In genomic region chr1:222171005-222171404, GRCh38 we compare ENCODE assay signal across 8 cellular contexts.
DNase-seq lines count a peak whose midpoint lies in the region; ATAC-seq and TF ChIP-seq lines count a peak whose summit lies in the region.

No MANE protein-coding gene starts in this region.

- peaks cover 7 to 19% of the 10 kb centered on the region in 2 donors for H3K27me3 Mint-ChIP-seq in effector memory CD8-positive, alpha-beta T cell
- H3K27me3 Mint-ChIP-seq in CD8-positive, alpha-beta T cell (ENCODE audit: low read depth) = peaks cover 5% of the 10 kb centered on the region
- no peaks in the 10 kb centered on the region for H3K27me3 Mint-ChIP-seq in activated T-helper 2 cell treated with anti-CD3 and anti-CD28 coated beads, Interferon-gamma antibody, Interleukin-2, Interleukin-4, amounts not matched to agents 10 μg/mL and 5 μg/mL and 100 μg/mL, durations not matched to agents 14 hours and 24 hours and 36 hours (ENCODE audit: low read depth)

- TF ChIP-seq RAD21 in neural cell (conservative IDR thresholded peaks at IDR 0.05) = peak; percentile 79

- H3K9me3 ChIP-seq in BE2C = no peaks in the 10 kb centered on the region
- H3K9me3 ChIP-seq in OCI-LY3 (ENCODE audit: insufficient read depth, low read length) = peaks cover 12% of the 10 kb centered on the region; the same call in 1 of the 2 replicates
- no peaks in the 10 kb centered on the region for H3K9me3 ChIP-seq in neural cell (ENCODE audit: low read length)
- no peaks in the 10 kb centered on the region for H3K9me3 ChIP-seq in CD8-positive, alpha-beta T cell (ENCODE audit: low read length)

- no peak overlapping the region for H3K9ac ChIP-seq in OCI-LY3 (ENCODE audit: low read length)
- no peak overlapping the region for H3K9ac ChIP-seq in neural cell (ENCODE audit: low read length)

- H4K20me1 ChIP-seq in OCI-LY3 (ENCODE audit: insufficient read depth, low read length) (no peaks in the 10 kb centered on the region), neural cell (ENCODE audit: insufficient read depth) (no peaks in the 10 kb centered on the region)

- H3K4me3 ChIP-seq in BE2C (ENCODE audit: low read depth, low read length) (no peak overlapping the region), OCI-LY3 (ENCODE audit: low read length) (no peak overlapping the region), neural cell (ENCODE audit: low read length) (no peak overlapping the region)
- no peak overlapping the region for H3K4me3 ChIP-seq in CD8-positive, alpha-beta T cell (ENCODE audit: low read depth, low read length)

- CTCF ChIA-PET in CD8-positive, alpha-beta T cell (lab: Charles Lee) = interaction anchor here (1.4 kb wide), 1 partner anchor 9 kb away, joined by 3 read pairs; no protein-coding TSS in a partner anchor

- no peak overlapping the region for H2AFZ ChIP-seq in OCI-LY3 (ENCODE audit: low read depth, low read length)
- no peak overlapping the region for H2AFZ ChIP-seq in neural cell (ENCODE audit: low read depth, low read length)

- intact Hi-C loops in CD8-positive, alpha-beta T cell (cut with DNase I, micrococcal nuclease) = loop anchor here in 1 of 2 experiments (5.0 kb wide), 1 partner anchor 694 kb away; no protein-coding TSS in a partner anchor
- intact Hi-C loops in activated T-helper 2 cell treated with anti-CD3 and anti-CD28 coated beads, Interferon-gamma antibody, Interleukin-2, Interleukin-4, amounts not matched to agents 10 μg/mL and 5 μg/mL and 100 μg/mL, durations not matched to agents 14 hours and 24 hours and 36 hours (cut with micrococcal nuclease) = no loop called here

- DNase-seq in BE2C = peak; percentile 37
- no peak for DNase-seq in effector memory CD8-positive, alpha-beta T cell
- DNase-seq in CD8-positive, alpha-beta T cell = no peak
- DNase-seq in activated T-helper 2 cell treated with anti-CD3 and anti-CD28 coated beads, Interferon-gamma antibody, Interleukin-2, Interleukin-4, amounts not matched to agents 10 μg/mL and 5 μg/mL and 100 μg/mL, durations not matched to agents 14 hours and 24 hours and 36 hours (ENCODE audit: low spot score) = no peak

- H3K4me2 ChIP-seq in OCI-LY3 (ENCODE audit: low read length) = no peak overlapping the region
- H3K4me2 ChIP-seq in neural cell (ENCODE audit: low read length) = no peak overlapping the region

- ATAC-seq in GM18873 (IDR thresholded peaks at IDR 0.05; ENCODE audit: low FRiP score, unreplicated experiment) = peak; percentile 75
- peak; percentile 82 for ATAC-seq in HG03354 (IDR thresholded peaks at IDR 0.05; ENCODE audit: poor library complexity, severe bottlenecking, unreplicated experiment)
- ATAC-seq in effector memory CD8-positive, alpha-beta T cell (replicated peaks) = peak; percentile 40
- no peak for ATAC-seq in CD8-positive, alpha-beta T cell

- no peak overlapping the region for H3K27ac ChIP-seq in OCI-LY3 (ENCODE audit: low read length)
- H3K27ac ChIP-seq in neural cell (ENCODE audit: low read length) = no peak overlapping the region
- H3K27ac ChIP-seq in CD8-positive, alpha-beta T cell (ENCODE audit: low read depth, low read length) = no peak overlapping the region

- TF ChIP-seq CTCF in BE2C (IDR thresholded peaks at IDR 0.05; ENCODE audit: low read depth, low read length) (peak; percentile 81), OCI-LY3 (IDR thresholded peaks at IDR 0.05; ENCODE audit: low read depth, low read length) (peak; percentile 88), neural cell (IDR thresholded peaks at IDR 0.05; ENCODE audit: poor library complexity, severe bottlenecking) (peak; percentile 73)
- TF ChIP-seq CTCF in CD8-positive, alpha-beta T cell (IDR thresholded peaks at IDR 0.05) = no peak

- TF ChIP-seq EP300 in neural cell (conservative IDR thresholded peaks at IDR 0.05; ENCODE audit: poor library complexity, severe bottlenecking) = no peak

- H3K79me2 ChIP-seq in OCI-LY3 (ENCODE audit: low read length) (no peaks in the 10 kb centered on the region), neural cell (replicated peaks; ENCODE audit: insufficient read depth, low read length) (no peaks in the 10 kb centered on the region)

- H3K36me3 ChIP-seq in BE2C = no peaks in the 10 kb centered on the region
- no peaks in the 10 kb centered on the region for H3K36me3 ChIP-seq in OCI-LY3 (replicated peaks; ENCODE audit: low read depth, low read length)
- no peaks in the 10 kb centered on the region for H3K36me3 ChIP-seq in neural cell (ENCODE audit: insufficient read depth, low read length)
- H3K36me3 ChIP-seq in CD8-positive, alpha-beta T cell (ENCODE audit: insufficient read depth, low read length) = no peaks in the 10 kb centered on the region

- H3K4me3 Mint-ChIP-seq in effector memory CD8-positive, alpha-beta T cell = no peak overlapping the region
- H3K4me3 Mint-ChIP-seq in CD8-positive, alpha-beta T cell = no peak overlapping the region
- no peak overlapping the region for H3K4me3 Mint-ChIP-seq in activated T-helper 2 cell treated with anti-CD3 and anti-CD28 coated beads, Interferon-gamma antibody, Interleukin-2, Interleukin-4, amounts not matched to agents 10 μg/mL and 5 μg/mL and 100 μg/mL, durations not matched to agents 14 hours and 24 hours and 36 hours (ENCODE audit: low read depth)

- peaks cover 0 to 5% of the 10 kb centered on the region in 2 donors for H3K9me3 Mint-ChIP-seq in effector memory CD8-positive, alpha-beta T cell
- peaks cover 12% of the 10 kb centered on the region for H3K9me3 Mint-ChIP-seq in CD8-positive, alpha-beta T cell
- H3K9me3 Mint-ChIP-seq in activated T-helper 2 cell treated with anti-CD3 and anti-CD28 coated beads, Interferon-gamma antibody, Interleukin-2, Interleukin-4, amounts not matched to agents 10 μg/mL and 5 μg/mL and 100 μg/mL, durations not matched to agents 14 hours and 24 hours and 36 hours = peaks cover 3% of the 10 kb centered on the region

- H3K4me1 ChIP-seq in BE2C (peaks cover 3% of the 10 kb centered on the region; the same call in 1 of the 2 replicates), OCI-LY3 (ENCODE audit: low read length) (no peaks in the 10 kb centered on the region)
- no peaks in the 10 kb centered on the region for H3K4me1 ChIP-seq in CD8-positive, alpha-beta T cell (ENCODE audit: insufficient read depth, low read length)

- no peak overlapping the region for H3K27ac Mint-ChIP-seq in effector memory CD8-positive, alpha-beta T cell
- H3K27ac Mint-ChIP-seq in CD8-positive, alpha-beta T cell = no peak overlapping the region
- no peak overlapping the region for H3K27ac Mint-ChIP-seq in activated T-helper 2 cell treated with anti-CD3 and anti-CD28 coated beads, Interferon-gamma antibody, Interleukin-2, Interleukin-4, amounts not matched to agents 10 μg/mL and 5 μg/mL and 100 μg/mL, durations not matched to agents 14 hours and 24 hours and 36 hours

- H3K27me3 ChIP-seq in BE2C = no peaks in the 10 kb centered on the region
- no peaks in the 10 kb centered on the region for H3K27me3 ChIP-seq in OCI-LY3 (ENCODE audit: low read depth, low read length)
- H3K27me3 ChIP-seq in neural cell (ENCODE audit: insufficient read depth, low read depth, low read length) = no peaks in the 10 kb centered on the region
- H3K27me3 ChIP-seq in CD8-positive, alpha-beta T cell (ENCODE audit: insufficient read depth, low read length) = no peaks in the 10 kb centered on the region

- H3K4me1 Mint-ChIP-seq in effector memory CD8-positive, alpha-beta T cell (ENCODE audit: low read depth in 2 of 2) = no peaks in the 10 kb centered on the region
- no peaks in the 10 kb centered on the region for H3K4me1 Mint-ChIP-seq in CD8-positive, alpha-beta T cell (ENCODE audit: low read depth)
- no peaks in the 10 kb centered on the region for H3K4me1 Mint-ChIP-seq in activated T-helper 2 cell treated with anti-CD3 and anti-CD28 coated beads, Interferon-gamma antibody, Interleukin-2, Interleukin-4, amounts not matched to agents 10 μg/mL and 5 μg/mL and 100 μg/mL, durations not matched to agents 14 hours and 24 hours and 36 hours (ENCODE audit: low read depth)

- POLR2A ChIA-PET in CD8-positive, alpha-beta T cell (lab: Charles Lee) = no interaction called here

- H3K9me2 ChIP-seq in neural cell (ENCODE audit: insufficient read depth, low read length) = no peaks in the 10 kb centered on the region

- no peaks in the 10 kb centered on the region for H3K36me3 Mint-ChIP-seq in effector memory CD8-positive, alpha-beta T cell (ENCODE audit: insufficient read depth)
- peaks cover 2% of the 10 kb centered on the region for H3K36me3 Mint-ChIP-seq in CD8-positive, alpha-beta T cell
- no peaks in the 10 kb centered on the region for H3K36me3 Mint-ChIP-seq in activated T-helper 2 cell treated with anti-CD3 and anti-CD28 coated beads, Interferon-gamma antibody, Interleukin-2, Interleukin-4, amounts not matched to agents 10 μg/mL and 5 μg/mL and 100 μg/mL, durations not matched to agents 14 hours and 24 hours and 36 hours (ENCODE audit: low read depth)

- no peaks in the 10 kb centered on the region for H3F3A ChIP-seq in neural cell (ENCODE audit: insufficient read depth, low read length, poor library complexity, severe bottlenecking)

TF ChIP-seq in neural cell, 6 proteins besides CTCF, POLR2A, EP300 and RAD21:
- TF ChIP-seq POLR2AphosphoS5 (IDR thresholded peaks at IDR 0.05) (no peak), SMC3 (conservative IDR thresholded peaks at IDR 0.05; ENCODE audit: poor library complexity) (peak; percentile 79)
TF ChIP-seq in neural cell: peak in this region for 1.
